ENCODE assay signal across 3 cellular contexts in genomic region chr6:26071135-26071534, GRCh38.
TF ChIP-seq lines count a peak whose summit lies in the region.

No MANE protein-coding gene starts in this region.

TF ChIP-seq in H1, 55 proteins besides CTCF, POLR2A, EP300 and RAD21:
- TF ChIP-seq TAF7 (optimal IDR thresholded peaks at IDR 0.05; ENCODE audit: borderline replicate concordance, low read depth, low read length), result no peak
- no peak for TF ChIP-seq SP4 (IDR thresholded peaks at IDR 0.05; ENCODE audit: low read length)

TF ChIP-seq in HepG2, 621 proteins besides CTCF, POLR2A, EP300 and RAD21:
- TF ChIP-seq ZNF501 (CRISPR knock-in tag; IDR thresholded peaks at IDR 0.05) (0 out of 2 replicates have a peak, but pooled peaks have one; percentile 21), IKZF4 (CRISPR knock-in tag; IDR thresholded peaks at IDR 0.05; ENCODE audit: borderline replicate concordance, low read depth, not compliant biosample characterization) (no peak), RORA (CRISPR knock-in tag; IDR thresholded peaks at IDR 0.05) (no peak), CHCHD3 (CRISPR knock-in tag; IDR thresholded peaks at IDR 0.05) (no peak), ZFY (CRISPR knock-in tag; IDR thresholded peaks at IDR 0.05) (peak; percentile 43; the same call in 1 of the 2 replicates), TCF7L2 (IDR thresholded peaks at IDR 0.05; ENCODE audit: low read depth, low read length) (no peak), IKZF1 (IDR thresholded peaks at IDR 0.05) (no peak), SP1 (IDR thresholded peaks at IDR 0.05) (no peak), SP1 (CRISPR knock-in tag; IDR thresholded peaks at IDR 0.05) (peak; percentile 37; the same call in 1 of the 2 replicates), MXD3 (CRISPR knock-in tag; IDR thresholded peaks at IDR 0.05) (no peak), SALL1 (CRISPR knock-in tag; IDR thresholded peaks at IDR 0.05) (peak; percentile 30; the same call in 1 of the 2 replicates), ZNF687 (CRISPR knock-in tag; IDR thresholded peaks at IDR 0.05) (peak; percentile 41), DNMT1 (CRISPR knock-in tag; IDR thresholded peaks at IDR 0.05) (no peak), MBD4 (IDR thresholded peaks at IDR 0.05; ENCODE audit: borderline replicate concordance, low read length) (no peak), SP5 (CRISPR knock-in tag; IDR thresholded peaks at IDR 0.05; ENCODE audit: borderline replicate concordance, low read depth) (peak; percentile 24; the same call in 1 of the 2 replicates), ZFX (CRISPR knock-in tag; IDR thresholded peaks at IDR 0.05; ENCODE audit: low read depth) (peak; percentile 53), HDAC2 (CRISPR knock-in tag; IDR thresholded peaks at IDR 0.05) (no peak)
- TF ChIP-seq, protein P1, sequence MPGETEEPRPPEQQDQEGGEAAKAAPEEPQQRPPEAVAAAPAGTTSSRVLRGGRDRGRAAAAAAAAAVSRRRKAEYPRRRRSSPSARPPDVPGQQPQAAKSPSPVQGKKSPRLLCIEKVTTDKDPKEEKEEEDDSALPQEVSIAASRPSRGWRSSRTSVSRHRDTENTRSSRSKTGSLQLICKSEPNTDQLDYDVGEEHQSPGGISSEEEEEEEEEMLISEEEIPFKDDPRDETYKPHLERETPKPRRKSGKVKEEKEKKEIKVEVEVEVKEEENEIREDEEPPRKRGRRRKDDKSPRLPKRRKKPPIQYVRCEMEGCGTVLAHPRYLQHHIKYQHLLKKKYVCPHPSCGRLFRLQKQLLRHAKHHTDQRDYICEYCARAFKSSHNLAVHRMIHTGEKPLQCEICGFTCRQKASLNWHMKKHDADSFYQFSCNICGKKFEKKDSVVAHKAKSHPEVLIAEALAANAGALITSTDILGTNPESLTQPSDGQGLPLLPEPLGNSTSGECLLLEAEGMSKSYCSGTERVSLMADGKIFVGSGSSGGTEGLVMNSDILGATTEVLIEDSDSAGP (CRISPR knock-in tag; IDR thresholded peaks at IDR 0.05; ENCODE audit: borderline replicate concordance), result peak; percentile 99
- TF ChIP-seq, protein P2, sequence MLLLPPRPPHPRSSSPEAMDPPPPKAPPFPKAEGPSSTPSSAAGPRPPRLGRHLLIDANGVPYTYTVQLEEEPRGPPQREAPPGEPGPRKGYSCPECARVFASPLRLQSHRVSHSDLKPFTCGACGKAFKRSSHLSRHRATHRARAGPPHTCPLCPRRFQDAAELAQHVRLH (CRISPR knock-in tag; IDR thresholded peaks at IDR 0.05; ENCODE audit: borderline replicate concordance, low read depth), result no peak
- TF ChIP-seq, protein P3, sequence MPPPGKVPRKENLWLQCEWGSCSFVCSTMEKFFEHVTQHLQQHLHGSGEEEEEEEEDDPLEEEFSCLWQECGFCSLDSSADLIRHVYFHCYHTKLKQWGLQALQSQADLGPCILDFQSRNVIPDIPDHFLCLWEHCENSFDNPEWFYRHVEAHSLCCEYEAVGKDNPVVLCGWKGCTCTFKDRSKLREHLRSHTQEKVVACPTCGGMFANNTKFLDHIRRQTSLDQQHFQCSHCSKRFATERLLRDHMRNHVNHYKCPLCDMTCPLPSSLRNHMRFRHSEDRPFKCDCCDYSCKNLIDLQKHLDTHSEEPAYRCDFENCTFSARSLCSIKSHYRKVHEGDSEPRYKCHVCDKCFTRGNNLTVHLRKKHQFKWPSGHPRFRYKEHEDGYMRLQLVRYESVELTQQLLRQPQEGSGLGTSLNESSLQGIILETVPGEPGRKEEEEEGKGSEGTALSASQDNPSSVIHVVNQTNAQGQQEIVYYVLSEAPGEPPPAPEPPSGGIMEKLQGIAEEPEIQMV (CRISPR knock-in tag; IDR thresholded peaks at IDR 0.05; ENCODE audit: low read depth), result peak; percentile 32; the same call in 1 of the 2 replicates
TF ChIP-seq in HepG2: peak in this region for 9.

TF ChIP-seq in SK-N-SH, 30 proteins besides CTCF, POLR2A, EP300 and RAD21:
- no peak for TF ChIP-seq GATA2 (CRISPR knock-in tag; IDR thresholded peaks at IDR 0.05)
- TF ChIP-seq RFX5 (IDR thresholded peaks at IDR 0.05; ENCODE audit: low read length), result no peak
- TF ChIP-seq TAF1 (IDR thresholded peaks at IDR 0.05; ENCODE audit: borderline replicate concordance, low read depth, low read length), result no peak
- no peak for TF ChIP-seq PBX3 (IDR thresholded peaks at IDR 0.05)
- TF ChIP-seq FOXJ3 (CRISPR knock-in tag; IDR thresholded peaks at IDR 0.05), result no peak
- no peak for TF ChIP-seq RXRA (IDR thresholded peaks at IDR 0.05; ENCODE audit: borderline replicate concordance, low read depth)
- no peak for TF ChIP-seq NRF1 (IDR thresholded peaks at IDR 0.05; ENCODE audit: low read depth, low read length)
- no peak for TF ChIP-seq YY1 (IDR thresholded peaks at IDR 0.05; ENCODE audit: low read depth)
- no peak for TF ChIP-seq TEAD4 (IDR thresholded peaks at IDR 0.05; ENCODE audit: borderline replicate concordance, insufficient read depth)
- no peak for TF ChIP-seq SIN3A (IDR thresholded peaks at IDR 0.05; ENCODE audit: borderline replicate concordance, low read depth, low read length)
- TF ChIP-seq TCF12 (IDR thresholded peaks at IDR 0.05), result no peak
- TF ChIP-seq SMC3 (IDR thresholded peaks at IDR 0.05; ENCODE audit: low read depth, low read length), result no peak
- TF ChIP-seq ZBTB33 (IDR thresholded peaks at IDR 0.05; ENCODE audit: borderline replicate concordance, low read depth), result no peak
- no peak for TF ChIP-seq REST (IDR thresholded peaks at IDR 0.05; ENCODE audit: low read depth, low read length)
- TF ChIP-seq MEF2A (IDR thresholded peaks at IDR 0.05; ENCODE audit: borderline replicate concordance, low read depth), result no peak
